8 cellular contexts compared by ENCODE assay signal in the genomic region with DNA sequence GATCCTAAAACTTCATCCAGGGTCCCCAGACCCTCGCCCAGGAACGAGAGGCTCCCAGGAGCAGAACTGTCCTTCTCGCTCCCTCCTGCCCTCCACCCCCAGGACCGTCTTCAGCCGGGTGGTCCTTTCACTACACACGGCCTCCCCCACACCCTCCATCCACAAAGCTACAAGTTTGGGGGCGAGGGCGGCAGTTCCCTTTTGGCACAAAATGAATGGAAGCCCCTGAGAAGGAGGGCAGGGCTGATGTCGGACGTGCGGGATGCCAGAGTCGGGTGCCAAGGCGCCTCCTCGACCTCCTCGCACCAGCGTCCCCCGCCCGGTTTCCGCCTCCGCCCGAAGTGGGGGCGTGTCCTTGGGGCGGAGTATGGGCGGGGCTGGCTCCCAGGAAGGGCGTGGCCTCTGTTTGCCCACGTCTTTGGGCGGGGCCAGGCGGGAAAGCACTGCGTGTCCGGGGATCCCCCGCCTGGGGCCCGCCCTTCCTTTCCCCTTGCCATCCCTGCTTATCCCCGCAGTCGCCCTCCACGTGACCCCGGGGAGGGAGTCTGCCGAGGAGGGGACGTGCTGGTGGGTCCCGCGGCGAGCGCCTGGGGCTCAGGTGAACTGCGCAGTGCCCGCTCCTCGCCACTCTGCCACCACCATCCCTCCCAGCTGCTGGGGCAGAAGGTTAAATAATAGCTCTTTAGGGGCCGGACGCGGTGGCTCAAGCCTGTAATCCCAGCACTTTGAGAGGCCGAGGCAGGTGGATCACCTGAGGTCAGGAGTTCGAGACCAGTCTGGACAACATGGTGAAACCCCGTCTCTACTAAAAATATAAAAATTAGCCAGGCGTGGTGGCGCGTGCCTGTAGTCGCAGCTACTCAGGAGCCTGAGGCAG. TPM values are rescaled to one million over a fixed set of nuclear protein-coding genes. Genes with fewer than 3 reads are reported as not detected.
DNase-seq lines count a peak whose midpoint lies in the region; ATAC-seq, FAIRE-seq and TF ChIP-seq lines count a peak whose summit lies in the region.

No MANE protein-coding gene starts in this region.

- H3K36me3 Mint-ChIP-seq in nephron (ENCODE audit: low read depth), result peaks cover 4% of the 10 kb centered on the region

- no peaks in the 10 kb centered on the region for H3K27me3 ChIP-seq in RWPE2 (ENCODE audit: insufficient read depth, poor library complexity, severe bottlenecking)

- FAIRE-seq in H54 (lab: Jason Lieb, UNC), result no peak

- TF ChIP-seq POLR2A in H54 (IDR thresholded peaks at IDR 0.05; ENCODE audit: low read depth, low read length), result peak; percentile 93

- H3K4me1 Mint-ChIP-seq in nephron, result peaks cover 3% of the 10 kb centered on the region
- H3K4me1 Mint-ChIP-seq in stimulated activated naive CD8-positive, alpha-beta T cell treated with anti-CD3 and anti-CD28 coated beads, Interleukin-15, amount 100 ng/mL, for 72 hours, result peaks cover 66% of the 10 kb centered on the region

- peak overlapping the region; percentile 72 for H3K27ac ChIP-seq in RWPE2 (ENCODE audit: poor library complexity, severe bottlenecking)

- H3K36me3 ChIP-seq in RWPE2 (ENCODE audit: low read depth), result no peaks in the 10 kb centered on the region

- peak overlapping the region; percentile 34 for H3K4me3 ChIP-seq in RWPE2 (ENCODE audit: severe bottlenecking)

- H3K4me3 Mint-ChIP-seq in nephron, result peak overlapping the region; percentile 93 to 100 (median 98)
- peak overlapping the region; percentile 91 to 98 for H3K4me3 Mint-ChIP-seq in stimulated activated naive CD8-positive, alpha-beta T cell treated with anti-CD3 and anti-CD28 coated beads, Interleukin-15, amount 100 ng/mL, for 72 hours

- H3K9me3 ChIP-seq in RWPE2 (ENCODE audit: severe bottlenecking), result no peaks in the 10 kb centered on the region

- TF ChIP-seq CTCF in RWPE2 (IDR thresholded peaks at IDR 0.05; ENCODE audit: poor library complexity, severe bottlenecking) (no peak), nephron (IDR thresholded peaks at IDR 0.05; ENCODE audit: unreplicated experiment in 3 of 3) (no peak)

- DNase-seq in EH (ENCODE audit: low read depth) (peak; percentile 93), H54 (ENCODE audit: insufficient read length, low spot score) (peak; percentile 93), M059J (ENCODE audit: low read depth) (peak; percentile 87), RWPE2 (ENCODE audit: low spot score) (peak; percentile 93), fibroblast of peridontal ligament (ENCODE audit: extremely low read depth) (peak; percentile 86)
- DNase-seq in activated T-helper 9 cell treated with anti-CD3 and anti-CD28 coated beads, Interleukin-2, amount 50 U/mL, for 16 hours (ENCODE audit: low read depth), result peak; percentile 94
- DNase-seq in stimulated activated naive CD8-positive, alpha-beta T cell treated with anti-CD3 and anti-CD28 coated beads, Interleukin-15, amount 100 ng/mL, for 72 hours, result peak; percentile 97 to 98

- H3K27ac Mint-ChIP-seq in nephron, result peak overlapping the region; percentile 86 to 96 (median 93)
- H3K27ac Mint-ChIP-seq in stimulated activated naive CD8-positive, alpha-beta T cell treated with anti-CD3 and anti-CD28 coated beads, Interleukin-15, amount 100 ng/mL, for 72 hours, result peak overlapping the region; percentile 88 to 97

- H3K27me3 Mint-ChIP-seq in nephron (ENCODE audit: low read depth), result no peaks in the 10 kb centered on the region
- H3K27me3 Mint-ChIP-seq in stimulated activated naive CD8-positive, alpha-beta T cell treated with anti-CD3 and anti-CD28 coated beads, Interleukin-15, amount 100 ng/mL, for 72 hours, result peaks cover 6% of the 10 kb centered on the region

- ATAC-seq in RWPE2 (ENCODE audit: low read depth), result peak; percentile 58
- ATAC-seq in stimulated activated naive CD8-positive, alpha-beta T cell treated with anti-CD3 and anti-CD28 coated beads, Interleukin-15, amount 100 ng/mL, for 72 hours, result peak; percentile 82

- no peaks in the 10 kb centered on the region for H3K4me1 ChIP-seq in RWPE2 (ENCODE audit: insufficient read depth, poor library complexity, severe bottlenecking)

- H3K9me3 Mint-ChIP-seq in nephron, result no peaks in the 10 kb centered on the region
- no peaks in the 10 kb centered on the region for H3K9me3 Mint-ChIP-seq in stimulated activated naive CD8-positive, alpha-beta T cell treated with anti-CD3 and anti-CD28 coated beads, Interleukin-15, amount 100 ng/mL, for 72 hours

RNA-seq across cellular contexts. Expression of a gene that starts 0.9 kb away (rescaled TPM):
- 14.4 and 25.3 TPM in 2 replicates for total RNA-seq in M059J (2014; rRNA removed; shearing (Covaris generic))

RNA-seq across cellular contexts. Expression of a gene that starts 6.1 kb away (rescaled TPM):
- 0.49 and 1.5 TPM in 2 replicates for total RNA-seq in M059J (2014; rRNA removed; shearing (Covaris generic))

RNA-seq across cellular contexts. Expression of a gene that starts 13.3 kb away (rescaled TPM):
- total RNA-seq in M059J (2014; rRNA removed; shearing (Covaris generic)), result 22.7 and 42.4 TPM in 2 replicates

RNA-seq across cellular contexts. Expression of a gene that starts 14.8 kb away (rescaled TPM):
- 149 and 165 TPM in 2 replicates for total RNA-seq in M059J (2014; rRNA removed; shearing (Covaris generic))

RNA-seq across cellular contexts. Expression of a gene that starts 15.5 kb away (rescaled TPM):
- total RNA-seq in M059J (2014; rRNA removed; shearing (Covaris generic)), result 1,801 and 2,276 TPM in 2 replicates

Comparison
In these comparisons a context has a peak if more than half of its experiments do, and no peak if none do; other contexts are left out.
1. Peak in every context shown above with its lines: DNase-seq, ATAC-seq, H3K4me3 ChIP-seq and H3K27ac ChIP-seq.